In genomic region chr6:82783587-82784253, GRCh38 we compare ENCODE assay signal across 10 cellular contexts.
DNase-seq lines count a peak whose midpoint lies in the region; ATAC-seq, FAIRE-seq and TF ChIP-seq lines count a peak whose summit lies in the region.
"Had no signal": no experiment of that assay in that cellular context is flagged by ENCODE, and none has a peak within 500 bp of the region (broad histone marks: within the 10 kb centered on the region; RNA-seq: fewer than 3 reads in every experiment).

No MANE protein-coding gene starts in this region.

- no peaks in the 10 kb centered on the region for H3K79me2 ChIP-seq in GM12878 (ENCODE audit: control insufficient read depth, insufficient read depth, low read length)

- DNase-seq in NCI-H2227 (lab: John Stamatoyannopoulos, UW; ENCODE audit: unreplicated experiment) (peak; percentile 0), NCI-H2227 treated with DMSO at 0.1 percent for 48 hours (lab: John Stamatoyannopoulos, UW) (no peak), M059J (ENCODE audit: low read depth) (peak; percentile 10), GM12878 (ENCODE audit: low read depth, low spot score) (no peak), putamen (ENCODE audit: low spot score) (peak; percentile 77), NOMO-1 treated with dmso at 0.1 percent for 144 hours (lab: John Stamatoyannopoulos, UW; ENCODE audit: unreplicated experiment) (no peak)
- no peak for DNase-seq in naive thymus-derived CD4-positive, alpha-beta T cell
- no peak for DNase-seq in activated effector memory CD4-positive, alpha-beta T cell treated with Interleukin-2 at 50 U/mL for 16 hours
- DNase-seq: activated CD4-positive, alpha-beta T cell treated with anti-CD3 and anti-CD28 coated beads for 4 hours had no signal

- RAD21 ChIA-PET in GM12878 (lab: Charles Lee; ENCODE audit: unreplicated experiment) = no interaction called here

- no peaks in the 10 kb centered on the region for H3K36me3 Mint-ChIP-seq in naive thymus-derived CD4-positive, alpha-beta T cell

- H2AFZ ChIP-seq in GM12878 (ENCODE audit: control insufficient read depth, low read depth, low read length) = no peak overlapping the region

- WGBS in GM12878 (ENCODE audit: insufficient coverage, insufficient replicate concordance, low lambda C conversion rate, missing lambda C conversion rate) = 36% methylated on average over 6 of the region's 6 CpGs

- no peak overlapping the region for H3K4me2 ChIP-seq in GM12878 (ENCODE audit: control insufficient read depth, insufficient read depth)

- H3K9me3 Mint-ChIP-seq in naive thymus-derived CD4-positive, alpha-beta T cell = peaks cover 0 to 12% (median 0%) of the 10 kb centered on the region in 11 donors

- H3K9me3 ChIP-seq in GM12878 (replicated peaks; ENCODE audit: control insufficient read depth, insufficient read depth, low read length) = no peaks in the 10 kb centered on the region
- no peaks in the 10 kb centered on the region for H3K9me3 ChIP-seq in naive thymus-derived CD4-positive, alpha-beta T cell (ENCODE audit: control insufficient read depth in 2 of 3, low read length in 3 of 3)

- TF ChIP-seq RAD21 in GM12878 (IDR thresholded peaks at IDR 0.05; ENCODE audit: insufficient read depth, low read depth, low read length) = no peak

- no peak for FAIRE-seq in GM12878 (lab: Jason Lieb, UNC)

- no peaks in the 10 kb centered on the region for H3K4me1 Mint-ChIP-seq in naive thymus-derived CD4-positive, alpha-beta T cell

- H3K27me3 Mint-ChIP-seq in naive thymus-derived CD4-positive, alpha-beta T cell = peaks cover 0 to 19% (median 8%) of the 10 kb centered on the region in 5 donors

- no peak for TF ChIP-seq EP300 in GM12878 (IDR thresholded peaks at IDR 0.05; ENCODE audit: borderline replicate concordance in 1 of 2, control insufficient read depth in 1 of 2, low read depth in 2 of 2, low read length in 2 of 2)

- H3K27ac Mint-ChIP-seq in naive thymus-derived CD4-positive, alpha-beta T cell = no peak overlapping the region

- no peaks in the 10 kb centered on the region for H4K20me1 ChIP-seq in GM12878 (ENCODE audit: control insufficient read depth, insufficient read depth)

- H3K36me3 ChIP-seq in GM12878 (ENCODE audit: control insufficient read depth in 2 of 2, insufficient read depth in 2 of 2, low read length in 1 of 2) = no peaks in the 10 kb centered on the region
- H3K36me3 ChIP-seq in naive thymus-derived CD4-positive, alpha-beta T cell (ENCODE audit: control insufficient read depth in 2 of 3, insufficient read depth in 3 of 3, low read length in 3 of 3) = no peaks in the 10 kb centered on the region
- H3K36me3 ChIP-seq: gastroesophageal sphincter had no signal

- TF ChIP-seq POLR2A in GM12878 (IDR thresholded peaks at IDR 0.05; ENCODE audit: low read depth, low read length) = no peak

- CTCF ChIA-PET in GM12878 (lab: Yijun Ruan, JAX) = no interaction called here
- CTCF ChIA-PET in naive thymus-derived CD4-positive, alpha-beta T cell (lab: Charles Lee) = no interaction called here

- no peak overlapping the region for H3K9ac ChIP-seq in GM12878 (ENCODE audit: control insufficient read depth, insufficient read depth, low read length)

- no peak overlapping the region for H3K27ac ChIP-seq in GM12878 (ENCODE audit: control insufficient read depth, insufficient read depth)
- no peak overlapping the region for H3K27ac ChIP-seq in naive thymus-derived CD4-positive, alpha-beta T cell (ENCODE audit: low read depth, low read length)
- H3K27ac ChIP-seq: gastroesophageal sphincter had no signal

- peak; percentile 89 for ATAC-seq in GM12878
- ATAC-seq in naive thymus-derived CD4-positive, alpha-beta T cell = no peak
- ATAC-seq: gastroesophageal sphincter had no signal

- H3K4me3 Mint-ChIP-seq in naive thymus-derived CD4-positive, alpha-beta T cell = no peak overlapping the region

- POLR2A ChIA-PET in GM12878 (lab: Charles Lee) = no interaction called here
- POLR2A ChIA-PET in naive thymus-derived CD4-positive, alpha-beta T cell (lab: Charles Lee) = no interaction called here

- in situ Hi-C loops in GM12878 (cut with MboI) = no loop called here

- TF ChIP-seq CTCF in GM12878 (IDR thresholded peaks at IDR 0.05 in 2 of 3, conservative IDR thresholded peaks at IDR 0.05 in 1 of 3; ENCODE audit: control insufficient read depth in 2 of 3, extremely low read depth in 1 of 3, insufficient read depth in 1 of 3, low read depth in 3 of 3, low read length in 3 of 3) = peak in 2 of 3 experiments; percentile 31 to 39; a peak in 1 of 6 replicates

- no peaks in the 10 kb centered on the region for H3K4me1 ChIP-seq in GM12878 (ENCODE audit: control insufficient read depth, insufficient read depth, low read length)
- H3K4me1 ChIP-seq in naive thymus-derived CD4-positive, alpha-beta T cell (ENCODE audit: control insufficient read depth in 2 of 2, insufficient read depth in 2 of 2, low read length in 2 of 2) = no peaks in the 10 kb centered on the region
- H3K4me1 ChIP-seq: gastroesophageal sphincter had no signal

- SMC1A ChIA-PET in GM12878 (lab: Charles Lee; ENCODE audit: uncharacterized antibody, unreplicated experiment) = no interaction called here

- no peak overlapping the region for H3K4me3 ChIP-seq in GM12878
- H3K4me3 ChIP-seq in naive thymus-derived CD4-positive, alpha-beta T cell (ENCODE audit: low read length) = no peak overlapping the region
- H3K4me3 ChIP-seq: gastroesophageal sphincter had no signal

- intact Hi-C loops in GM12878 (cut with micrococcal nuclease; ENCODE audit: unreplicated experiment) = no loop called here
- intact Hi-C loops in naive thymus-derived CD4-positive, alpha-beta T cell (cut with micrococcal nuclease) = no loop called here

- H3K27me3 ChIP-seq in GM12878 (replicated peaks in 1 of 2; ENCODE audit: control insufficient read depth in 2 of 2, insufficient read depth in 2 of 2, low read length in 1 of 2) = no peaks in the 10 kb centered on the region; a peak in 2 of 4 replicates
- H3K27me3 ChIP-seq in naive thymus-derived CD4-positive, alpha-beta T cell (ENCODE audit: control insufficient read depth in 2 of 2, insufficient read depth in 2 of 2, low read length in 2 of 2) = no peaks in the 10 kb centered on the region
- H3K27me3 ChIP-seq: gastroesophageal sphincter had no signal

- no TSS peak for BruUV-seq in GM12878 (replicated peaks; lab: Mats Ljungman, UMichigan)

TF ChIP-seq in GM12878, 131 proteins besides CTCF, POLR2A, EP300 and RAD21:
- TF ChIP-seq ZNF384 (IDR thresholded peaks at IDR 0.05; ENCODE audit: borderline replicate concordance, low read depth, low read length) (no peak), RELA (IDR thresholded peaks at IDR 0.05; ENCODE audit: borderline replicate concordance, partially characterized antibody) (no peak), YBX1 (IDR thresholded peaks at IDR 0.05) (no peak), BRCA1 (IDR thresholded peaks at IDR 0.05; ENCODE audit: low read depth, low read length) (no peak), NFIC (IDR thresholded peaks at IDR 0.05; ENCODE audit: low read depth, low read length) (no peak), CEBPB (IDR thresholded peaks at IDR 0.05; ENCODE audit: borderline replicate concordance in 1 of 2, low read depth in 2 of 2, low read length in 2 of 2) (no peak)
- TF ChIP-seq, protein P1, sequence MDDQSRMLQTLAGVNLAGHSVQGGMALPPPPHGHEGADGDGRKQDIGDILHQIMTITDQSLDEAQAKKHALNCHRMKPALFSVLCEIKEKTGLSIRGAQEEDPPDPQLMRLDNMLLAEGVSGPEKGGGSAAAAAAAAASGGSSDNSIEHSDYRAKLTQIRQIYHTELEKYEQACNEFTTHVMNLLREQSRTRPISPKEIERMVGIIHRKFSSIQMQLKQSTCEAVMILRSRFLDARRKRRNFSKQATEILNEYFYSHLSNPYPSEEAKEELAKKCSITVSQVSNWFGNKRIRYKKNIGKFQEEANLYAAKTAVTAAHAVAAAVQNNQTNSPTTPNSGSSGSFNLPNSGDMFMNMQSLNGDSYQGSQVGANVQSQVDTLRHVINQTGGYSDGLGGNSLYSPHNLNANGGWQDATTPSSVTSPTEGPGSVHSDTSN (IDR thresholded peaks at IDR 0.05; ENCODE audit: insufficient replicate concordance, low read depth, low read length) = no peak
TF ChIP-seq in GM12878: peak in this region for 0.

Comparison
In these comparisons a context has a peak if more than half of its experiments do, and no peak if none do; other contexts are left out.
1. DNase-seq: peak in NCI-H2227 (single experiment), M059J (single experiment) and putamen (single experiment); none in NCI-H2227 treated with DMSO at 0.1 percent for 48 hours (single experiment), GM12878 (single experiment), NOMO-1 treated with dmso at 0.1 percent for 144 hours (single experiment), naive thymus-derived CD4-positive, alpha-beta T cell (0 of 9) and activated effector memory CD4-positive, alpha-beta T cell treated with Interleukin-2 at 50 U/mL for 16 hours (single experiment).